Comparison of ENCODE assay signal across 16 cellular contexts in genomic region chr19:33603377-33603776, GRCh38. TPM values are rescaled to one million over a fixed set of nuclear protein-coding genes. Genes with fewer than 3 reads are reported as not detected.
DNase-seq lines count a peak whose midpoint lies in the region; ATAC-seq and TF ChIP-seq lines count a peak whose summit lies in the region.
"Had no signal": no experiment of that assay in that cellular context is flagged by ENCODE, and none has a peak within 500 bp of the region (broad histone marks: within the 10 kb centered on the region; RNA-seq: fewer than 3 reads in every experiment).

No MANE protein-coding gene starts in this region.

- H3K4me3 ChIP-seq in HUES64 (ENCODE audit: low read length), result no peak overlapping the region

- peaks cover 16% of the 10 kb centered on the region for H3K36me3 Mint-ChIP-seq in WTC11

- DNase-seq in activated effector memory CD4-positive, alpha-beta T cell treated with anti-CD3 and anti-CD28 coated beads, Interleukin-2, amount 50 U/mL, for 16 hours, result peak; percentile 17
- no peak for DNase-seq in activated effector memory CD4-positive, alpha-beta T cell treated with Interleukin-2 at 50 U/mL for 16 hours
- DNase-seq in WTC11 (ENCODE audit: low spot score) (no peak), foreskin keratinocyte (peak; percentile 46 to 70), NCI-H2196 (lab: John Stamatoyannopoulos, UW; ENCODE audit: unreplicated experiment) (no peak)
- DNase-seq: BE2C; CD4-positive, alpha-beta memory T cell; DMS153; DND-41; GDM1 had no signal

- H3K27ac Mint-ChIP-seq in WTC11, result 0 out of 2 replicates have a peak overlapping the region, but pooled peaks have one; percentile 45
- H3K27ac Mint-ChIP-seq: CD4-positive, alpha-beta memory T cell had no signal

- ATAC-seq in WTC11 (peak; percentile 34; the same call in 1 of the 2 replicates), foreskin keratinocyte (peak; percentile 68), HG03097 (IDR thresholded peaks at IDR 0.05; ENCODE audit: low FRiP score, unreplicated experiment) (no peak)
- ATAC-seq: HCT116 had no signal

- H3K36me3 ChIP-seq in HUES64 (ENCODE audit: insufficient read depth, low read length), result no peaks in the 10 kb centered on the region
- H3K36me3 ChIP-seq: BE2C had no signal

- H3K4me3 Mint-ChIP-seq in WTC11, result no peak overlapping the region
- H3K4me3 Mint-ChIP-seq: CD4-positive, alpha-beta memory T cell had no signal

- peaks cover 26% of the 10 kb centered on the region for H3K4me1 Mint-ChIP-seq in WTC11
- H3K4me1 Mint-ChIP-seq: CD4-positive, alpha-beta memory T cell had no signal

- H3K27me3 ChIP-seq in HUES64 (ENCODE audit: insufficient read depth, low read length) (no peaks in the 10 kb centered on the region), foreskin keratinocyte (no peaks in the 10 kb centered on the region)
- H3K27me3 ChIP-seq: BE2C had no signal

- WGBS in HUES64, result 90% methylated on average over 6 of the region's 6 CpGs

- H3K9me3 ChIP-seq in HUES64 (ENCODE audit: insufficient read depth, low read depth, low read length), result peaks cover 14% of the 10 kb centered on the region

- H3K9me3 Mint-ChIP-seq in WTC11, result peaks cover 35% of the 10 kb centered on the region

- H3K27ac ChIP-seq in HUES64 (ENCODE audit: low read depth, low read length) (no peak overlapping the region), foreskin keratinocyte (no peak overlapping the region)
- H3K27ac ChIP-seq: C4-2B, HL-60 had no signal

- TF ChIP-seq CTCF in WTC11 (IDR thresholded peaks at IDR 0.05) (no peak), foreskin keratinocyte (conservative IDR thresholded peaks at IDR 0.05) (no peak)

- CTCF ChIA-PET in WTC11 (lab: Charles Lee), result interaction anchor here (0.9 kb wide), 1 partner anchor 117 kb away, joined by 3 read pairs; no protein-coding TSS in a partner anchor

- 0 out of 2 replicates have a peak overlapping the region, but pooled peaks have one; percentile 13 for H3K9ac ChIP-seq in HUES64 (ENCODE audit: low read depth, low read length)

- peaks cover 13% of the 10 kb centered on the region for H3K27me3 Mint-ChIP-seq in WTC11 (ENCODE audit: low read depth)

- peaks cover 8% of the 10 kb centered on the region; the same call in 1 of the 2 replicates for H3K4me1 ChIP-seq in HUES64 (ENCODE audit: insufficient read depth, low read length)
- H3K4me1 ChIP-seq in foreskin keratinocyte, result no peaks in the 10 kb centered on the region

- POLR2A ChIA-PET in WTC11 (lab: Charles Lee), result interaction anchor here (0.6 kb wide), 1 partner anchor 37 kb away, joined by 4 read pairs; no protein-coding TSS in a partner anchor

TF ChIP-seq in WTC11, 78 proteins besides CTCF, POLR2A, EP300 and RAD21:
- TF ChIP-seq TP53 (CRISPR knock-in tag; IDR thresholded peaks at IDR 0.05) (no peak), ARID4B (CRISPR knock-in tag; IDR thresholded peaks at IDR 0.05; ENCODE audit: borderline replicate concordance) (no peak), MAX (CRISPR knock-in tag; IDR thresholded peaks at IDR 0.05) (no peak), E2F4 (CRISPR knock-in tag; IDR thresholded peaks at IDR 0.05; ENCODE audit: borderline replicate concordance, low read depth) (no peak), NR1H2 (CRISPR knock-in tag; IDR thresholded peaks at IDR 0.05) (no peak), PREB (CRISPR knock-in tag; IDR thresholded peaks at IDR 0.05; ENCODE audit: borderline replicate concordance) (no peak), ZSCAN18 (CRISPR knock-in tag; IDR thresholded peaks at IDR 0.05) (no peak), GRHL2 (CRISPR knock-in tag; IDR thresholded peaks at IDR 0.05; ENCODE audit: insufficient replicate concordance, severe bottlenecking) (no peak), IRF2 (CRISPR knock-in tag; IDR thresholded peaks at IDR 0.05; ENCODE audit: borderline replicate concordance, low read depth) (no peak), STAT6 (CRISPR knock-in tag; conservative IDR thresholded peaks at IDR 0.05; ENCODE audit: low read depth) (no peak), RORB (CRISPR knock-in tag; IDR thresholded peaks at IDR 0.05) (no peak)
TF ChIP-seq in WTC11: peak in this region for 0.

RNA-seq across cellular contexts. Expression of gene CHST8, which starts 18.4 kb away (rescaled TPM):
- 5.7 TPM for polyA plus RNA-seq in HUES64 (2013, experiment 1 of 2)
- polyA plus RNA-seq in HUES64 (2013, experiment 2 of 2), result 7.7 TPM
- total RNA-seq in WTC11 (2021) (22.8 to 33.5 TPM (median 23.8 TPM) in 3 replicates), foreskin keratinocyte (0.04 TPM in 1 of 2 replicates, not detected in the other)
- 0.06 and 0.10 TPM in 2 replicates for polyA plus RNA-seq in foreskin keratinocyte
- total RNA-seq: CD4-positive, alpha-beta memory T cell had no signal
- polyA plus RNA-seq: AG04450; CD4-positive, alpha-beta memory T cell had no signal

Comparison
In these comparisons a context has a peak if more than half of its experiments do, and no peak if none do; other contexts are left out.
1. DNase-seq: peak in activated effector memory CD4-positive, alpha-beta T cell treated with anti-CD3 and anti-CD28 coated beads, Interleukin-2, amount 50 U/mL, for 16 hours (single experiment) and foreskin keratinocyte (2 of 2); none in activated effector memory CD4-positive, alpha-beta T cell treated with Interleukin-2 at 50 U/mL for 16 hours (single experiment), WTC11 (single experiment) and NCI-H2196 (single experiment).
2. RNA of gene CHST8, which starts 18.4 kb away (total RNA-seq): 22.8 to 33.5 TPM in WTC11; 0.04 TPM in foreskin keratinocyte; every median in the first group is over 10 times any median in the second.